In genomic region chr2:172092716-172093415, GRCh38 we compare ENCODE assay signal across 2 cellular contexts.
TF ChIP-seq lines count a peak whose summit lies in the region.

No MANE protein-coding gene starts in this region.

TF ChIP-seq in SK-N-SH, 30 proteins besides CTCF, POLR2A, EP300 and RAD21 (continued from another document):
- TF ChIP-seq, protein P1, sequence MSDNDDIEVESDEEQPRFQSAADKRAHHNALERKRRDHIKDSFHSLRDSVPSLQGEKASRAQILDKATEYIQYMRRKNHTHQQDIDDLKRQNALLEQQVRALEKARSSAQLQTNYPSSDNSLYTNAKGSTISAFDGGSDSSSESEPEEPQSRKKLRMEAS (IDR thresholded peaks at IDR 0.05; ENCODE audit: low read depth): no peak
- no peak for TF ChIP-seq ELF1 (IDR thresholded peaks at IDR 0.05)
- TF ChIP-seq SMC3 (IDR thresholded peaks at IDR 0.05; ENCODE audit: low read depth, low read length): no peak
- TF ChIP-seq, protein P2, sequence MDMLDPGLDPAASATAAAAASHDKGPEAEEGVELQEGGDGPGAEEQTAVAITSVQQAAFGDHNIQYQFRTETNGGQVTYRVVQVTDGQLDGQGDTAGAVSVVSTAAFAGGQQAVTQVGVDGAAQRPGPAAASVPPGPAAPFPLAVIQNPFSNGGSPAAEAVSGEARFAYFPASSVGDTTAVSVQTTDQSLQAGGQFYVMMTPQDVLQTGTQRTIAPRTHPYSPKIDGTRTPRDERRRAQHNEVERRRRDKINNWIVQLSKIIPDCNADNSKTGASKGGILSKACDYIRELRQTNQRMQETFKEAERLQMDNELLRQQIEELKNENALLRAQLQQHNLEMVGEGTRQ (IDR thresholded peaks at IDR 0.05; ENCODE audit: borderline replicate concordance, low read depth, low read length): no peak
- TF ChIP-seq EZH2phosphoT487 (IDR thresholded peaks at IDR 0.05; ENCODE audit: borderline replicate concordance, low read depth): no peak
- no peak for TF ChIP-seq MXI1 (IDR thresholded peaks at IDR 0.05; ENCODE audit: low read depth, low read length)
- TF ChIP-seq USF1 (IDR thresholded peaks at IDR 0.05; ENCODE audit: borderline replicate concordance, low read depth): no peak
- TF ChIP-seq FOXJ3 (CRISPR knock-in tag; IDR thresholded peaks at IDR 0.05): no peak
- no peak for TF ChIP-seq TCF12 (IDR thresholded peaks at IDR 0.05)
- TF ChIP-seq RCOR1 (IDR thresholded peaks at IDR 0.05; ENCODE audit: low read length): no peak
- no peak for TF ChIP-seq FOSL2 (IDR thresholded peaks at IDR 0.05; ENCODE audit: borderline replicate concordance, low read depth)

TF ChIP-seq in SK-N-SH treated with all-trans-retinoic acid at 6 μM for 48 hours, 23 proteins besides CTCF, POLR2A, EP300 and RAD21 (continued from another document):
- TF ChIP-seq PATZ1 (CRISPR knock-in tag; IDR thresholded peaks at IDR 0.05; ENCODE audit: borderline replicate concordance) (no peak), POU6F1 (CRISPR knock-in tag; IDR thresholded peaks at IDR 0.05; ENCODE audit: borderline replicate concordance, low read depth) (no peak), TOX (CRISPR knock-in tag; IDR thresholded peaks at IDR 0.05; ENCODE audit: borderline replicate concordance) (no peak), ZNF70 (CRISPR knock-in tag; IDR thresholded peaks at IDR 0.05) (no peak)
